11 cellular contexts compared by ENCODE assay signal in genomic region chr12:113065126-113066007, GRCh38. TPM values are rescaled to one million over a fixed set of nuclear protein-coding genes. Genes with fewer than 3 reads are reported as not detected.
DNase-seq lines count a peak whose midpoint lies in the region; ATAC-seq lines count a peak whose summit lies in the region.
"Had no signal": no experiment of that assay in that cellular context is flagged by ENCODE, and none has a peak within 500 bp of the region (broad histone marks: within the 10 kb centered on the region; RNA-seq: fewer than 3 reads in every experiment).

No MANE protein-coding gene starts in this region.

- no peak overlapping the region for H3K4me3 Mint-ChIP-seq in T-helper 17 cell
- H3K4me3 Mint-ChIP-seq: activated naive CD8-positive, alpha-beta T cell treated with anti-CD3 and anti-CD28 coated beads, Interleukin-2, amount 50 U/mL, for 24 hours had no signal

- DNase-seq in D341Med (ENCODE audit: low spot score), result peak; percentile 56
- no peak for DNase-seq in T-helper 17 cell
- DNase-seq in lung microvascular endothelial cell (ENCODE audit: low read depth in 2 of 2), result peak; percentile 19 to 26
- DNase-seq in activated CD4-positive, alpha-beta T cell treated with anti-CD3 and anti-CD28 coated beads, Interleukin-2, amount 50 U/mL, for 4 hours, result no peak
- DNase-seq in superior temporal gyrus (ENCODE audit: extremely low spot score), result no peak
- DNase-seq in stimulated activated CD4-positive, alpha-beta T cell treated with anti-CD3 and anti-CD28 coated beads, Interleukin-4, amount 100 ng/mL, for 1 hour, result no peak
- DNase-seq in activated naive CD4-positive, alpha-beta T cell treated with Interleukin-2 at 50 U/mL for 16 hours, result no peak
- DNase-seq: activated CD4-positive, CD25-positive, alpha-beta regulatory T cell; activated naive CD8-positive, alpha-beta T cell treated with anti-CD3 and anti-CD28 coated beads, Interleukin-2, amount 50 U/mL, for 24 hours had no signal

- no peaks in the 10 kb centered on the region for H3K9me3 ChIP-seq in HUES6 (ENCODE audit: control insufficient read depth, insufficient read depth, low read depth, low read length)
- H3K9me3 ChIP-seq in T-helper 17 cell (ENCODE audit: control insufficient read depth, low read length, poor library complexity, severe bottlenecking), result no peaks in the 10 kb centered on the region

- H3K4me1 ChIP-seq in HUES6 (ENCODE audit: control insufficient read depth, insufficient read depth, low read length), result peaks cover 21% of the 10 kb centered on the region

- H3K4me3 ChIP-seq in HUES6 (ENCODE audit: low read depth, low read length), result peak overlapping the region; percentile 47

- no peak overlapping the region for H3K27ac ChIP-seq in HUES6 (ENCODE audit: low read depth, low read length)
- H3K27ac ChIP-seq: epithelial cell of prostate had no signal

- H3K27me3 ChIP-seq in HUES6 (ENCODE audit: control insufficient read depth, insufficient read depth, low read length), result peaks cover 31% of the 10 kb centered on the region

- H3K36me3 Mint-ChIP-seq in T-helper 17 cell (ENCODE audit: low read depth), result no peaks in the 10 kb centered on the region

- ATAC-seq in T-helper 17 cell, result no peak

- no peaks in the 10 kb centered on the region for H3K27me3 Mint-ChIP-seq in T-helper 17 cell
- H3K27me3 Mint-ChIP-seq: activated naive CD8-positive, alpha-beta T cell treated with anti-CD3 and anti-CD28 coated beads, Interleukin-2, amount 50 U/mL, for 24 hours had no signal

- peak overlapping the region; percentile 78 for H3K27ac Mint-ChIP-seq in T-helper 17 cell
- H3K27ac Mint-ChIP-seq: activated naive CD8-positive, alpha-beta T cell treated with anti-CD3 and anti-CD28 coated beads, Interleukin-2, amount 50 U/mL, for 24 hours had no signal

- no peak overlapping the region for H3K9ac ChIP-seq in HUES6 (ENCODE audit: low read length)

- no peaks in the 10 kb centered on the region for H3K36me3 ChIP-seq in HUES6 (ENCODE audit: control insufficient read depth, insufficient read depth, low read length)

- peaks cover 30% of the 10 kb centered on the region for H3K4me1 Mint-ChIP-seq in T-helper 17 cell

RNA-seq across cellular contexts. Expression of gene DTX1, which starts 8.8 kb away (rescaled TPM):
- total RNA-seq in T-helper 17 cell, result 10 to 100 TPM; 20.7 to 27.7 TPM
- 0.65 and 4.6 TPM in 2 replicates for total RNA-seq in lung microvascular endothelial cell

Comparison
In these comparisons a context has a peak if more than half of its experiments do, and no peak if none do; other contexts are left out.
1. DNase-seq: peak in D341Med (single experiment) and lung microvascular endothelial cell (2 of 2); none in T-helper 17 cell (0 of 3), activated CD4-positive, alpha-beta T cell treated with anti-CD3 and anti-CD28 coated beads, Interleukin-2, amount 50 U/mL, for 4 hours (0 of 2), superior temporal gyrus (single experiment), stimulated activated CD4-positive, alpha-beta T cell treated with anti-CD3 and anti-CD28 coated beads, Interleukin-4, amount 100 ng/mL, for 1 hour (single experiment) and activated naive CD4-positive, alpha-beta T cell treated with Interleukin-2 at 50 U/mL for 16 hours (single experiment).